ENCODE assay signal across 1 cellular context in genomic region chr6:11386323-11386722, GRCh38.
TF ChIP-seq lines count a peak whose summit lies in the region.

No MANE protein-coding gene starts in this region.

TF ChIP-seq in GM12878, 131 proteins besides CTCF, POLR2A, EP300 and RAD21 (continued from another document and continues in another):
- TF ChIP-seq, protein P1, sequence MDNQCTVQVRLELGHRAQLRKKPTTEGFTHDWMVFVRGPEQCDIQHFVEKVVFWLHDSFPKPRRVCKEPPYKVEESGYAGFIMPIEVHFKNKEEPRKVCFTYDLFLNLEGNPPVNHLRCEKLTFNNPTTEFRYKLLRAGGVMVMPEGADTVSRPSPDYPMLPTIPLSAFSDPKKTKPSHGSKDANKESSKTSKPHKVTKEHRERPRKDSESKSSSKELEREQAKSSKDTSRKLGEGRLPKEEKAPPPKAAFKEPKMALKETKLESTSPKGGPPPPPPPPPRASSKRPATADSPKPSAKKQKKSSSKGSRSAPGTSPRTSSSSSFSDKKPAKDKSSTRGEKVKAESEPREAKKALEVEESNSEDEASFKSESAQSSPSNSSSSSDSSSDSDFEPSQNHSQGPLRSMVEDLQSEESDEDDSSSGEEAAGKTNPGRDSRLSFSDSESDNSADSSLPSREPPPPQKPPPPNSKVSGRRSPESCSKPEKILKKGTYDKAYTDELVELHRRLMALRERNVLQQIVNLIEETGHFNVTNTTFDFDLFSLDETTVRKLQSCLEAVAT (IDR thresholded peaks at IDR 0.05) = peak; percentile 57; the same call in 1 of the 2 replicates
- TF ChIP-seq ZNF24 (IDR thresholded peaks at IDR 0.05) = peak; percentile 52; the same call in 1 of the 2 replicates
- TF ChIP-seq, protein P2, sequence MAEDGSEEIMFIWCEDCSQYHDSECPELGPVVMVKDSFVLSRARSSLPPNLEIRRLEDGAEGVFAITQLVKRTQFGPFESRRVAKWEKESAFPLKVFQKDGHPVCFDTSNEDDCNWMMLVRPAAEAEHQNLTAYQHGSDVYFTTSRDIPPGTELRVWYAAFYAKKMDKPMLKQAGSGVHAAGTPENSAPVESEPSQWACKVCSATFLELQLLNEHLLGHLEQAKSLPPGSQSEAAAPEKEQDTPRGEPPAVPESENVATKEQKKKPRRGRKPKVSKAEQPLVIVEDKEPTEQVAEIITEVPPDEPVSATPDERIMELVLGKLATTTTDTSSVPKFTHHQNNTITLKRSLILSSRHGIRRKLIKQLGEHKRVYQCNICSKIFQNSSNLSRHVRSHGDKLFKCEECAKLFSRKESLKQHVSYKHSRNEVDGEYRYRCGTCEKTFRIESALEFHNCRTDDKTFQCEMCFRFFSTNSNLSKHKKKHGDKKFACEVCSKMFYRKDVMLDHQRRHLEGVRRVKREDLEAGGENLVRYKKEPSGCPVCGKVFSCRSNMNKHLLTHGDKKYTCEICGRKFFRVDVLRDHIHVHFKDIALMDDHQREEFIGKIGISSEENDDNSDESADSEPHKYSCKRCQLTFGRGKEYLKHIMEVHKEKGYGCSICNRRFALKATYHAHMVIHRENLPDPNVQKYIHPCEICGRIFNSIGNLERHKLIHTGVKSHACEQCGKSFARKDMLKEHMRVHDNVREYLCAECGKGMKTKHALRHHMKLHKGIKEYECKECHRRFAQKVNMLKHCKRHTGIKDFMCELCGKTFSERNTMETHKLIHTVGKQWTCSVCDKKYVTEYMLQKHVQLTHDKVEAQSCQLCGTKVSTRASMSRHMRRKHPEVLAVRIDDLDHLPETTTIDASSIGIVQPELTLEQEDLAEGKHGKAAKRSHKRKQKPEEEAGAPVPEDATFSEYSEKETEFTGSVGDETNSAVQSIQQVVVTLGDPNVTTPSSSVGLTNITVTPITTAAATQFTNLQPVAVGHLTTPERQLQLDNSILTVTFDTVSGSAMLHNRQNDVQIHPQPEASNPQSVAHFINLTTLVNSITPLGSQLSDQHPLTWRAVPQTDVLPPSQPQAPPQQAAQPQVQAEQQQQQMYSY (CRISPR knock-in tag; IDR thresholded peaks at IDR 0.05) = no peak
- peak; percentile 92; the same call in 1 of the 2 replicates for TF ChIP-seq MTA3 (IDR thresholded peaks at IDR 0.05; ENCODE audit: borderline replicate concordance, low read length)
- TF ChIP-seq, protein P3, sequence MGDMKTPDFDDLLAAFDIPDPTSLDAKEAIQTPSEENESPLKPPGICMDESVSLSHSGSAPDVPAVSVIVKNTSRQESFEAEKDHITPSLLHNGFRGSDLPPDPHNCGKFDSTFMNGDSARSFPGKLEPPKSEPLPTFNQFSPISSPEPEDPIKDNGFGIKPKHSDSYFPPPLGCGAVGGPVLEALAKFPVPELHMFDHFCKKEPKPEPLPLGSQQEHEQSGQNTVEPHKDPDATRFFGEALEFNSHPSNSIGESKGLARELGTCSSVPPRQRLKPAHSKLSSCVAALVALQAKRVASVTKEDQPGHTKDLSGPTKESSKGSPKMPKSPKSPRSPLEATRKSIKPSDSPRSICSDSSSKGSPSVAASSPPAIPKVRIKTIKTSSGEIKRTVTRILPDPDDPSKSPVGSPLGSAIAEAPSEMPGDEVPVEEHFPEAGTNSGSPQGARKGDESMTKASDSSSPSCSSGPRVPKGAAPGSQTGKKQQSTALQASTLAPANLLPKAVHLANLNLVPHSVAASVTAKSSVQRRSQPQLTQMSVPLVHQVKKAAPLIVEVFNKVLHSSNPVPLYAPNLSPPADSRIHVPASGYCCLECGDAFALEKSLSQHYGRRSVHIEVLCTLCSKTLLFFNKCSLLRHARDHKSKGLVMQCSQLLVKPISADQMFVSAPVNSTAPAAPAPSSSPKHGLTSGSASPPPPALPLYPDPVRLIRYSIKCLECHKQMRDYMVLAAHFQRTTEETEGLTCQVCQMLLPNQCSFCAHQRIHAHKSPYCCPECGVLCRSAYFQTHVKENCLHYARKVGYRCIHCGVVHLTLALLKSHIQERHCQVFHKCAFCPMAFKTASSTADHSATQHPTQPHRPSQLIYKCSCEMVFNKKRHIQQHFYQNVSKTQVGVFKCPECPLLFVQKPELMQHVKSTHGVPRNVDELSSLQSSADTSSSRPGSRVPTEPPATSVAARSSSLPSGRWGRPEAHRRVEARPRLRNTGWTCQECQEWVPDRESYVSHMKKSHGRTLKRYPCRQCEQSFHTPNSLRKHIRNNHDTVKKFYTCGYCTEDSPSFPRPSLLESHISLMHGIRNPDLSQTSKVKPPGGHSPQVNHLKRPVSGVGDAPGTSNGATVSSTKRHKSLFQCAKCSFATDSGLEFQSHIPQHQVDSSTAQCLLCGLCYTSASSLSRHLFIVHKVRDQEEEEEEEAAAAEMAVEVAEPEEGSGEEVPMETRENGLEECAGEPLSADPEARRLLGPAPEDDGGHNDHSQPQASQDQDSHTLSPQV (IDR thresholded peaks at IDR 0.05) = no peak
- 0 out of 2 replicates have a peak, but pooled peaks have one; percentile 27 for TF ChIP-seq NBN (IDR thresholded peaks at IDR 0.05)
- TF ChIP-seq POU2F2 (IDR thresholded peaks at IDR 0.05; ENCODE audit: borderline replicate concordance, low read depth, low read length) = peak; percentile 85; the same call in 1 of the 3 replicates
- peak; percentile 81 for TF ChIP-seq CREM (IDR thresholded peaks at IDR 0.05; ENCODE audit: low read depth)
- peak; percentile 96 for TF ChIP-seq RUNX3 (IDR thresholded peaks at IDR 0.05; ENCODE audit: low read length)
- TF ChIP-seq HDAC2 (IDR thresholded peaks at IDR 0.05) = no peak
- no peak for TF ChIP-seq E2F4 (IDR thresholded peaks at IDR 0.05; ENCODE audit: low read depth, low read length)
- no peak for TF ChIP-seq IRF3 (IDR thresholded peaks at IDR 0.05)
- TF ChIP-seq, protein P4, sequence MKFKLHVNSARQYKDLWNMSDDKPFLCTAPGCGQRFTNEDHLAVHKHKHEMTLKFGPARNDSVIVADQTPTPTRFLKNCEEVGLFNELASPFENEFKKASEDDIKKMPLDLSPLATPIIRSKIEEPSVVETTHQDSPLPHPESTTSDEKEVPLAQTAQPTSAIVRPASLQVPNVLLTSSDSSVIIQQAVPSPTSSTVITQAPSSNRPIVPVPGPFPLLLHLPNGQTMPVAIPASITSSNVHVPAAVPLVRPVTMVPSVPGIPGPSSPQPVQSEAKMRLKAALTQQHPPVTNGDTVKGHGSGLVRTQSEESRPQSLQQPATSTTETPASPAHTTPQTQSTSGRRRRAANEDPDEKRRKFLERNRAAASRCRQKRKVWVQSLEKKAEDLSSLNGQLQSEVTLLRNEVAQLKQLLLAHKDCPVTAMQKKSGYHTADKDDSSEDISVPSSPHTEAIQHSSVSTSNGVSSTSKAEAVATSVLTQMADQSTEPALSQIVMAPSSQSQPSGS (IDR thresholded peaks at IDR 0.05; ENCODE audit: low read length) = peak; percentile 90
- no peak for TF ChIP-seq EZH2 (IDR thresholded peaks at IDR 0.05; ENCODE audit: borderline replicate concordance, control insufficient read depth, low read depth, low read length)
- TF ChIP-seq, protein P5, sequence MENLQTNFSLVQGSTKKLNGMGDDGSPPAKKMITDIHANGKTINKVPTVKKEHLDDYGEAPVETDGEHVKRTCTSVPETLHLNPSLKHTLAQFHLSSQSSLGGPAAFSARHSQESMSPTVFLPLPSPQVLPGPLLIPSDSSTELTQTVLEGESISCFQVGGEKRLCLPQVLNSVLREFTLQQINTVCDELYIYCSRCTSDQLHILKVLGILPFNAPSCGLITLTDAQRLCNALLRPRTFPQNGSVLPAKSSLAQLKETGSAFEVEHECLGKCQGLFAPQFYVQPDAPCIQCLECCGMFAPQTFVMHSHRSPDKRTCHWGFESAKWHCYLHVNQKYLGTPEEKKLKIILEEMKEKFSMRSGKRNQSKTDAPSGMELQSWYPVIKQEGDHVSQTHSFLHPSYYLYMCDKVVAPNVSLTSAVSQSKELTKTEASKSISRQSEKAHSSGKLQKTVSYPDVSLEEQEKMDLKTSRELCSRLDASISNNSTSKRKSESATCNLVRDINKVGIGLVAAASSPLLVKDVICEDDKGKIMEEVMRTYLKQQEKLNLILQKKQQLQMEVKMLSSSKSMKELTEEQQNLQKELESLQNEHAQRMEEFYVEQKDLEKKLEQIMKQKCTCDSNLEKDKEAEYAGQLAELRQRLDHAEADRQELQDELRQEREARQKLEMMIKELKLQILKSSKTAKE (IDR thresholded peaks at IDR 0.05; ENCODE audit: low read depth, poor library complexity, severe bottlenecking) = peak; percentile 68
- TF ChIP-seq CBFB (IDR thresholded peaks at IDR 0.05; ENCODE audit: low read depth) = peak; percentile 44; the same call in 1 of the 2 replicates
- peak; percentile 95 for TF ChIP-seq EED (IDR thresholded peaks at IDR 0.05; ENCODE audit: low read depth)
- TF ChIP-seq KLF5 (IDR thresholded peaks at IDR 0.05; ENCODE audit: partially characterized antibody) = peak; percentile 36
- TF ChIP-seq, protein P6, sequence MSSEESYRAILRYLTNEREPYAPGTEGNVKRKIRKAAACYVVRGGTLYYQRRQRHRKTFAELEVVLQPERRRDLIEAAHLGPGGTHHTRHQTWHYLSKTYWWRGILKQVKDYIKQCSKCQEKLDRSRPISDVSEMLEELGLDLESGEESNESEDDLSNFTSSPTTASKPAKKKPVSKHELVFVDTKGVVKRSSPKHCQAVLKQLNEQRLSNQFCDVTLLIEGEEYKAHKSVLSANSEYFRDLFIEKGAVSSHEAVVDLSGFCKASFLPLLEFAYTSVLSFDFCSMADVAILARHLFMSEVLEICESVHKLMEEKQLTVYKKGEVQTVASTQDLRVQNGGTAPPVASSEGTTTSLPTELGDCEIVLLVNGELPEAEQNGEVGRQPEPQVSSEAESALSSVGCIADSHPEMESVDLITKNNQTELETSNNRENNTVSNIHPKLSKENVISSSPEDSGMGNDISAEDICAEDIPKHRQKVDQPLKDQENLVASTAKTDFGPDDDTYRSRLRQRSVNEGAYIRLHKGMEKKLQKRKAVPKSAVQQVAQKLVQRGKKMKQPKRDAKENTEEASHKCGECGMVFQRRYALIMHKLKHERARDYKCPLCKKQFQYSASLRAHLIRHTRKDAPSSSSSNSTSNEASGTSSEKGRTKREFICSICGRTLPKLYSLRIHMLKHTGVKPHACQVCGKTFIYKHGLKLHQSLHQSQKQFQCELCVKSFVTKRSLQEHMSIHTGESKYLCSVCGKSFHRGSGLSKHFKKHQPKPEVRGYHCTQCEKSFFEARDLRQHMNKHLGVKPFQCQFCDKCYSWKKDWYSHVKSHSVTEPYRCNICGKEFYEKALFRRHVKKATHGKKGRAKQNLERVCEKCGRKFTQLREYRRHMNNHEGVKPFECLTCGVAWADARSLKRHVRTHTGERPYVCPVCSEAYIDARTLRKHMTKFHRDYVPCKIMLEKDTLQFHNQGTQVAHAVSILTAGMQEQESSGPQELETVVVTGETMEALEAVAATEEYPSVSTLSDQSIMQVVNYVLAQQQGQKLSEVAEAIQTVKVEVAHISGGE (CRISPR knock-in tag; IDR thresholded peaks at IDR 0.05) = no peak
- no peak for TF ChIP-seq TARDBP (IDR thresholded peaks at IDR 0.05; ENCODE audit: borderline replicate concordance)
- no peak for TF ChIP-seq KDM1A (IDR thresholded peaks at IDR 0.05; ENCODE audit: borderline replicate concordance)
- no peak for TF ChIP-seq ZBTB40 (IDR thresholded peaks at IDR 0.05; ENCODE audit: borderline replicate concordance)
- TF ChIP-seq RELA (IDR thresholded peaks at IDR 0.05; ENCODE audit: borderline replicate concordance, partially characterized antibody) = no peak
- peak; percentile 66 for TF ChIP-seq ATF7 (IDR thresholded peaks at IDR 0.05; ENCODE audit: low read depth)
- peak; percentile 62; the same call in 1 of the 2 replicates for TF ChIP-seq MEF2A (IDR thresholded peaks at IDR 0.05; ENCODE audit: insufficient read depth, low read depth, low read length)
- TF ChIP-seq NFYA (IDR thresholded peaks at IDR 0.05; ENCODE audit: borderline replicate concordance, low read depth, low read length) = no peak
